Comparison of ENCODE assay signal across 20 cellular contexts in genomic region chr21:15252437-15252836, GRCh38.
"Had no signal": no experiment of that assay in that cellular context is flagged by ENCODE, and none has a peak within 500 bp of the region (broad histone marks: within the 10 kb centered on the region; RNA-seq: fewer than 3 reads in every experiment).

No MANE protein-coding gene starts in this region.

- H3K9me3 Mint-ChIP-seq: activated CD4-positive, alpha-beta memory T cell treated with anti-CD3 and anti-CD28 coated beads, Interleukin-2, amount 10 ng/mL, durations not matched to agents 7 days and 5 days had no signal

- H3K36me3 Mint-ChIP-seq: activated naive CD8-positive, alpha-beta T cell; mesothelial cell of epicardium; neural progenitor cell; WTC11 had no signal

- H3K9me3 ChIP-seq: gastroesophageal sphincter, stomach, thoracic aorta had no signal

- H2AFZ ChIP-seq: neural progenitor cell, parathyroid adenoma had no signal

- H3K27me3 ChIP-seq: gastroesophageal sphincter, neural progenitor cell, stomach had no signal

- FAIRE-seq: colon, islet of Langerhans had no signal

- ATAC-seq: gastroesophageal sphincter, WTC11 had no signal

- H3K27ac ChIP-seq: gastroesophageal sphincter, neural progenitor cell, parathyroid adenoma, stomach, thoracic aorta had no signal

- H3K27ac Mint-ChIP-seq: activated CD4-positive, alpha-beta memory T cell treated with anti-CD3 and anti-CD28 coated beads, Interleukin-2, amount 10 ng/mL, durations not matched to agents 7 days and 5 days; activated naive CD8-positive, alpha-beta T cell; mesothelial cell of epicardium; neural progenitor cell; WTC11 had no signal

- H3K4me1 ChIP-seq: gastroesophageal sphincter, neural progenitor cell, parathyroid adenoma, stomach had no signal

- H3K79me2 ChIP-seq: parathyroid adenoma had no signal

- H3K4me1 Mint-ChIP-seq: activated CD4-positive, alpha-beta memory T cell treated with anti-CD3 and anti-CD28 coated beads, Interleukin-2, amount 10 ng/mL, durations not matched to agents 7 days and 5 days; mesothelial cell of epicardium; WTC11 had no signal

- H3K4me3 ChIP-seq: gastroesophageal sphincter, lung, neural progenitor cell, stomach, thoracic aorta had no signal

- DNase-seq: activated CD4-positive, alpha-beta memory T cell treated with anti-CD3 and anti-CD28 coated beads, Interleukin-2, amount 10 ng/mL, durations not matched to agents 7 days and 5 days; activated CD4-positive, alpha-beta T cell treated with anti-CD3 and anti-CD28 coated beads for 4 hours; activated effector memory CD4-positive, alpha-beta T cell treated with anti-CD3 and anti-CD28 coated beads, Interleukin-2, amount 50 U/mL, for 16 hours; activated T-cell treated with anti-CD3 and anti-CD28 coated beads, Interleukin-2, amount 50 U/mL, for 48 hours; amniotic stem cell; erythroblast; stimulated activated CD4-positive, alpha-beta T cell treated with anti-CD3 and anti-CD28 coated beads, Interleukin-12 subunit alpha, Interleukin-12 subunit beta, amount 100 ng/mL, for 4 hours; stimulated activated CD4-positive, alpha-beta T cell treated with anti-CD3 and anti-CD28 coated beads, Interleukin-2, amount 100 ng/mL, for 24 hours; stomach; T-helper 9 cell had no signal

- H3K4me2 ChIP-seq: neural progenitor cell had no signal

- H3K4me3 Mint-ChIP-seq: activated CD4-positive, alpha-beta memory T cell treated with anti-CD3 and anti-CD28 coated beads, Interleukin-2, amount 10 ng/mL, durations not matched to agents 7 days and 5 days; activated naive CD8-positive, alpha-beta T cell; mesothelial cell of epicardium; neural progenitor cell; WTC11 had no signal

- H3K36me3 ChIP-seq: gastroesophageal sphincter, neural progenitor cell, stomach, thoracic aorta had no signal
